29 cellular contexts compared by ENCODE assay signal in genomic region chr14:105325716-105326567, GRCh38. TPM values are rescaled to one million over a fixed set of nuclear protein-coding genes. Genes with fewer than 3 reads are reported as not detected.
DNase-seq lines count a peak whose midpoint lies in the region; FAIRE-seq and TF ChIP-seq lines count a peak whose summit lies in the region.
"Had no signal": no experiment of that assay in that cellular context is flagged by ENCODE, and none has a peak within 500 bp of the region (broad histone marks: within the 10 kb centered on the region; RNA-seq: fewer than 3 reads in every experiment).

No MANE protein-coding gene starts in this region.

- H3K36me3 Mint-ChIP-seq in neural progenitor cell = peaks cover 10% of the 10 kb centered on the region
- H3K36me3 Mint-ChIP-seq: activated CD4-positive, alpha-beta memory T cell treated with anti-CD3 and anti-CD28 coated beads for 36 hours had no signal

- H3K9me3 Mint-ChIP-seq in neural progenitor cell = no peaks in the 10 kb centered on the region
- H3K9me3 Mint-ChIP-seq: activated CD4-positive, alpha-beta memory T cell treated with anti-CD3 and anti-CD28 coated beads for 36 hours; activated naive CD4-positive, alpha-beta T cell treated with anti-CD3 and anti-CD28 coated beads, Interleukin-2, amount 50 U/mL, for 24 hours; activated T-helper 17 cell treated with anti-CD3 and anti-CD28 coated beads, Interleukin-2, amount 50 U/mL, for 72 hours; IgD-negative memory B cell; naive thymus-derived CD8-positive, alpha-beta T cell; stimulated activated naive B cell treated with anti-CD40 and anti-IgM and Interleukin-4, amounts not matched to agents 10 μg/mL and 1 μg/mL and 100 μg/mL, for 72 hours had no signal

- H3K4me3 ChIP-seq in BLaER1 treated with 17β-estradiol and CSF1 and Interleukin-3, amounts not matched to agents 10 nM and 100 nM = no peak overlapping the region
- no peak overlapping the region for H3K4me3 ChIP-seq in H7 (ENCODE audit: insufficient read depth, low read depth, low read length)
- H3K4me3 ChIP-seq in bronchial epithelial cell (ENCODE audit: low read depth, low read length) = no peak overlapping the region
- no peak overlapping the region for H3K4me3 ChIP-seq in neural progenitor cell
- H3K4me3 ChIP-seq: lower lobe of right lung, suprapubic skin, upper lobe of right lung had no signal

- H3K27me3 Mint-ChIP-seq in neural progenitor cell (ENCODE audit: insufficient read depth, low read depth) = peaks cover 7% of the 10 kb centered on the region
- H3K27me3 Mint-ChIP-seq: activated CD4-positive, alpha-beta memory T cell treated with anti-CD3 and anti-CD28 coated beads for 36 hours; activated naive CD4-positive, alpha-beta T cell treated with anti-CD3 and anti-CD28 coated beads, Interleukin-2, amount 50 U/mL, for 24 hours; activated T-helper 17 cell treated with anti-CD3 and anti-CD28 coated beads, Interleukin-2, amount 50 U/mL, for 72 hours; IgD-negative memory B cell; naive thymus-derived CD8-positive, alpha-beta T cell; stimulated activated naive B cell treated with anti-CD40 and anti-IgM and Interleukin-4, amounts not matched to agents 10 μg/mL and 1 μg/mL and 100 μg/mL, for 72 hours; T-helper 17 cell had no signal

- TF ChIP-seq CTCF in bronchial epithelial cell (IDR thresholded peaks at IDR 0.05; ENCODE audit: insufficient read depth, low read length, severe bottlenecking) = no peak
- no peak for TF ChIP-seq CTCF in neural progenitor cell (IDR thresholded peaks at IDR 0.05)

- no peak overlapping the region for H2AFZ ChIP-seq in neural progenitor cell (replicated peaks)

- peak overlapping the region; percentile 57 to 95 (median 87) for H3K4me2 ChIP-seq in BLaER1 treated with 17β-estradiol and CSF1 and Interleukin-3, amounts not matched to agents 10 nM and 100 nM
- no peak overlapping the region for H3K4me2 ChIP-seq in neural progenitor cell

- peaks cover 78 to 91% (median 88%) of the 10 kb centered on the region in 10 experiments for H3K4me1 ChIP-seq in BLaER1 treated with 17β-estradiol and CSF1 and Interleukin-3, amounts not matched to agents 10 nM and 100 nM
- H3K4me1 ChIP-seq in neural progenitor cell = peaks cover 32% of the 10 kb centered on the region

- peaks cover 17% of the 10 kb centered on the region for H3F3A ChIP-seq in neural progenitor cell (ENCODE audit: low read depth)

- peak; percentile 75 for DNase-seq in H7
- no peak for DNase-seq in bronchial epithelial cell (ENCODE audit: low read depth)
- peak; percentile 49 for DNase-seq in islet precursor cell
- no peak for DNase-seq in neural progenitor cell (ENCODE audit: low spot score)
- no peak for DNase-seq in NCI-H345 treated with DMSO at 0.1 percent for 48 hours (lab: John Stamatoyannopoulos, UW; ENCODE audit: unreplicated experiment)
- no peak for DNase-seq in NCI-H1048 (lab: John Stamatoyannopoulos, UW)
- DNase-seq: activated CD4-positive, alpha-beta memory T cell treated with anti-CD3 and anti-CD28 coated beads for 36 hours; activated CD4-positive, alpha-beta T cell treated with anti-CD3 and anti-CD28 coated beads for 1 hour; activated CD8-positive, alpha-beta memory T cell treated with anti-CD3 and anti-CD28 coated beads, Interleukin-2, amount 50 U/mL, for 4 hours; amniotic stem cell; COR-L47; effector CD4-positive, alpha-beta T cell; lower lobe of right lung; NCI-H1105 treated with DMSO at 0.1 percent for 48 hours; NCI-H187 treated with DMSO at 0.1 percent for 48 hours; NCI-H2171; NCI-H510A; stimulated activated naive B cell treated with anti-CD40 and anti-IgM and Interleukin-4, amounts not matched to agents 10 μg/mL and 1 μg/mL and 100 μg/mL, for 72 hours; T-helper 17 cell; upper lobe of right lung had no signal

- no peaks in the 10 kb centered on the region for H3K27me3 ChIP-seq in BLaER1 treated with 17β-estradiol and CSF1 and Interleukin-3, amounts not matched to agents 10 nM and 100 nM
- H3K27me3 ChIP-seq in H7 (ENCODE audit: control insufficient read depth, insufficient read depth, low read length) = no peaks in the 10 kb centered on the region
- H3K27me3 ChIP-seq in bronchial epithelial cell (ENCODE audit: control insufficient read depth, insufficient read depth, low read length) = no peaks in the 10 kb centered on the region
- H3K27me3 ChIP-seq in neural progenitor cell = no peaks in the 10 kb centered on the region
- H3K27me3 ChIP-seq: suprapubic skin, upper lobe of right lung had no signal

- H3K9ac ChIP-seq in BLaER1 treated with 17β-estradiol and CSF1 and Interleukin-3, amounts not matched to agents 10 nM and 100 nM = peak overlapping the region in 8 of 11 experiments; percentile 2 to 48 (median 24); a peak in 6 of 22 replicates
- H3K9ac ChIP-seq in neural progenitor cell = no peak overlapping the region

- H3K79me2 ChIP-seq in neural progenitor cell (ENCODE audit: low read depth) = peaks cover 40% of the 10 kb centered on the region

- FAIRE-seq in bronchial epithelial cell (lab: Jason Lieb, UNC) = peak; percentile 73
- FAIRE-seq: GM12892 had no signal

- H3K27ac ChIP-seq in BLaER1 treated with 17β-estradiol and CSF1 and Interleukin-3, amounts not matched to agents 10 nM and 100 nM = peak overlapping the region in 2 of 11 experiments; percentile 0 to 17; a peak in 3 of 22 replicates
- no peak overlapping the region for H3K27ac ChIP-seq in neural progenitor cell
- H3K27ac ChIP-seq: C4-2B, lower lobe of right lung, RWPE1, suprapubic skin, upper lobe of right lung had no signal

- no peak overlapping the region for H3K27ac Mint-ChIP-seq in neural progenitor cell
- H3K27ac Mint-ChIP-seq: activated CD4-positive, alpha-beta memory T cell treated with anti-CD3 and anti-CD28 coated beads for 36 hours; activated naive CD4-positive, alpha-beta T cell treated with anti-CD3 and anti-CD28 coated beads, Interleukin-2, amount 50 U/mL, for 24 hours; activated T-helper 17 cell treated with anti-CD3 and anti-CD28 coated beads, Interleukin-2, amount 50 U/mL, for 72 hours; IgD-negative memory B cell; T-helper 17 cell had no signal

- H3K36me3 ChIP-seq in BLaER1 treated with 17β-estradiol and CSF1 and Interleukin-3, amounts not matched to agents 10 nM and 100 nM = peaks cover 0 to 7% (median 0%) of the 10 kb centered on the region in 11 experiments; a peak in 7 of 22 replicates
- no peaks in the 10 kb centered on the region for H3K36me3 ChIP-seq in H7 (replicated peaks; ENCODE audit: control insufficient read depth, insufficient read depth, low read length)
- H3K36me3 ChIP-seq in bronchial epithelial cell (ENCODE audit: control insufficient read depth, insufficient read depth, low read length) = peaks cover 1% of the 10 kb centered on the region
- no peaks in the 10 kb centered on the region for H3K36me3 ChIP-seq in neural progenitor cell
- H3K36me3 ChIP-seq: suprapubic skin, upper lobe of right lung had no signal

- no peak overlapping the region for H3K4me3 Mint-ChIP-seq in neural progenitor cell
- H3K4me3 Mint-ChIP-seq: activated CD4-positive, alpha-beta memory T cell treated with anti-CD3 and anti-CD28 coated beads for 36 hours; activated naive CD4-positive, alpha-beta T cell treated with anti-CD3 and anti-CD28 coated beads, Interleukin-2, amount 50 U/mL, for 24 hours; activated T-helper 17 cell treated with anti-CD3 and anti-CD28 coated beads, Interleukin-2, amount 50 U/mL, for 72 hours; IgD-negative memory B cell; naive thymus-derived CD8-positive, alpha-beta T cell; stimulated activated naive B cell treated with anti-CD40 and anti-IgM and Interleukin-4, amounts not matched to agents 10 μg/mL and 1 μg/mL and 100 μg/mL, for 72 hours; T-helper 17 cell had no signal

- peaks cover 84 to 100% (median 93%) of the 10 kb centered on the region in 11 experiments for H4K20me1 ChIP-seq in BLaER1 treated with 17β-estradiol and CSF1 and Interleukin-3, amounts not matched to agents 10 nM and 100 nM
- H4K20me1 ChIP-seq in neural progenitor cell (ENCODE audit: low read depth) = peaks cover 77% of the 10 kb centered on the region

- H3K9me3 ChIP-seq in BLaER1 treated with 17β-estradiol and CSF1 and Interleukin-3, amounts not matched to agents 10 nM and 100 nM (replicated peaks in 1 of 11) = peaks cover 0 to 8% (median 0%) of the 10 kb centered on the region in 11 experiments; a peak in 2 of 22 replicates
- H3K9me3 ChIP-seq in neural progenitor cell (ENCODE audit: low read depth) = no peaks in the 10 kb centered on the region
- H3K9me3 ChIP-seq: lower lobe of right lung, suprapubic skin, upper lobe of right lung had no signal

- peaks cover 48% of the 10 kb centered on the region for H3K4me1 Mint-ChIP-seq in neural progenitor cell

RNA-seq across cellular contexts. Expression of gene PACS2, which starts 11.4 kb away (rescaled TPM):
- total RNA-seq in H7 (2014; rRNA removed; shearing (Covaris generic)) = 79.2 and 112 TPM in 2 replicates
- 42.4 and 43.1 TPM in 2 replicates for total RNA-seq in bronchial epithelial cell
- 22.5 and 41.2 TPM in 2 replicates for total RNA-seq in neural progenitor cell (ENCODE audit: low replicate concordance)

RNA-seq across cellular contexts. Expression of gene BRF1, which starts 25.1 kb away (rescaled TPM):
- total RNA-seq in H7 (2014; rRNA removed; shearing (Covaris generic)) = 18.5 and 24.6 TPM in 2 replicates
- 22.3 and 24.0 TPM in 2 replicates for total RNA-seq in bronchial epithelial cell
- total RNA-seq in neural progenitor cell (ENCODE audit: low replicate concordance) = 16.9 and 40.5 TPM in 2 replicates

Comparison
In these comparisons a context has a peak if more than half of its experiments do, and no peak if none do; other contexts are left out.
1. DNase-seq: peak in H7 (single experiment) and islet precursor cell (single experiment); none in bronchial epithelial cell (single experiment), neural progenitor cell (single experiment), NCI-H345 treated with DMSO at 0.1 percent for 48 hours (single experiment) and NCI-H1048 (single experiment).